In the genomic region with DNA sequence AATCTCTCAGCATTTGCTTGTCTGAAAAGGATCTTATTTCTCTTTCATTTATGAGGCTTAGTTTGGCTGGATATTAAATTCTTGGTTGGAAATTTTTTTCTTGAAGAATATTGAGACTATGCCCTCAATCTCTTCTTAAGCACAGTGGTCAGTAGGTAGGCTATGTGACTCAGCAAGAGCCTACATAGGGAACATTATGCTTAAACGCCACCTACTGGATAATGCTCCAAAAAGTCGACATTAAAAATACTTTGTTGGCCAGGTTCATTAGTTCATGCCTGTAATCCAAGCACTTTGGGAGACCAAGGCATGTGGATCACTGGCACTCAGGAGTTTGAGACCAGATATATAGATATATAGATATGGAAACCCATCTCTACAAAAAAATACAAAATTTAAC, we compare ENCODE assay signal across 8 cellular contexts.
DNase-seq lines count a peak whose midpoint lies in the region; ATAC-seq, FAIRE-seq and TF ChIP-seq lines count a peak whose summit lies in the region.

No MANE protein-coding gene starts in this region.

- TF ChIP-seq POLR2A in adrenal gland (IDR thresholded peaks at IDR 0.05): no peak

- H3K4me1 ChIP-seq in kidney (ENCODE audit: control insufficient read depth in 1 of 2, insufficient read depth in 1 of 2, low read depth in 1 of 2, low read length in 2 of 2) (no peaks in the 10 kb centered on the region), adrenal gland (replicated peaks in 1 of 2) (no peaks in the 10 kb centered on the region)

- intact Hi-C loops in kidney (cut with DNase I) (no loop called here), adrenal gland (cut with DNase I) (no loop called here)

- H3K9ac ChIP-seq in kidney (ENCODE audit: low read length in 2 of 2): no peak overlapping the region

- H3K36me3 ChIP-seq in kidney (ENCODE audit: control insufficient read depth in 1 of 2, insufficient read depth in 2 of 2, low read length in 2 of 2) (no peaks in the 10 kb centered on the region), adrenal gland (replicated peaks in 1 of 2) (no peaks in the 10 kb centered on the region)

- DNase-seq in DMS 273 treated with DMSO at 0.1 percent for 48 hours (lab: John Stamatoyannopoulos, UW) (peak; percentile 24), HPDE6-E6E7 (ENCODE audit: extremely low spot score) (peak; percentile 9), SW480 (ENCODE audit: low spot score) (peak; percentile 55), kidney (no peak), T-helper 9 cell (no peak), adrenal gland (no peak), frontal cortex (ENCODE audit: low spot score in 2 of 2) (no peak)

- TF ChIP-seq CTCF in kidney (IDR thresholded peaks at IDR 0.05; ENCODE audit: borderline replicate concordance, extremely low read depth, insufficient read depth) (peak; percentile 8), adrenal gland (IDR thresholded peaks at IDR 0.05) (peak in 3 of 6 experiments; percentile 11 to 22 (median 14))

- no peak overlapping the region for H3K27ac ChIP-seq in kidney (ENCODE audit: low read depth in 2 of 2, low read length in 2 of 2)
- no peak overlapping the region for H3K27ac ChIP-seq in adrenal gland

- H3K9me3 ChIP-seq in kidney (ENCODE audit: control insufficient read depth in 1 of 2, low read length in 2 of 2) (peaks cover 3 to 6% of the 10 kb centered on the region in 2 donors), adrenal gland (replicated peaks in 1 of 3) (peaks cover 0 to 9% (median 0%) of the 10 kb centered on the region in 3 donors)

- FAIRE-seq in kidney (lab: Jason Lieb, UNC) (no peak), frontal cortex (lab: Jason Lieb, UNC) (no peak)

- WGBS in adrenal gland, 4 donors: 31 to 38% (median 35%) methylated on average over 2 of the region's 2 CpGs

- H3K27me3 ChIP-seq in adrenal gland: no peaks in the 10 kb centered on the region

- H3K4me3 ChIP-seq in kidney (ENCODE audit: low read length in 2 of 2) (no peak overlapping the region), adrenal gland (no peak overlapping the region)

- ATAC-seq in GM19324 (IDR thresholded peaks at IDR 0.05; ENCODE audit: low FRiP score, unreplicated experiment): no peak

Comparison
In these comparisons a context has a peak if more than half of its experiments do, and no peak if none do; other contexts are left out.
1. DNase-seq: peak in DMS 273 treated with DMSO at 0.1 percent for 48 hours (single experiment), HPDE6-E6E7 (single experiment) and SW480 (single experiment); none in kidney (single experiment), T-helper 9 cell (single experiment), adrenal gland (0 of 7) and frontal cortex (0 of 2).